Comparison of ENCODE assay signal across 16 cellular contexts in the genomic region with DNA sequence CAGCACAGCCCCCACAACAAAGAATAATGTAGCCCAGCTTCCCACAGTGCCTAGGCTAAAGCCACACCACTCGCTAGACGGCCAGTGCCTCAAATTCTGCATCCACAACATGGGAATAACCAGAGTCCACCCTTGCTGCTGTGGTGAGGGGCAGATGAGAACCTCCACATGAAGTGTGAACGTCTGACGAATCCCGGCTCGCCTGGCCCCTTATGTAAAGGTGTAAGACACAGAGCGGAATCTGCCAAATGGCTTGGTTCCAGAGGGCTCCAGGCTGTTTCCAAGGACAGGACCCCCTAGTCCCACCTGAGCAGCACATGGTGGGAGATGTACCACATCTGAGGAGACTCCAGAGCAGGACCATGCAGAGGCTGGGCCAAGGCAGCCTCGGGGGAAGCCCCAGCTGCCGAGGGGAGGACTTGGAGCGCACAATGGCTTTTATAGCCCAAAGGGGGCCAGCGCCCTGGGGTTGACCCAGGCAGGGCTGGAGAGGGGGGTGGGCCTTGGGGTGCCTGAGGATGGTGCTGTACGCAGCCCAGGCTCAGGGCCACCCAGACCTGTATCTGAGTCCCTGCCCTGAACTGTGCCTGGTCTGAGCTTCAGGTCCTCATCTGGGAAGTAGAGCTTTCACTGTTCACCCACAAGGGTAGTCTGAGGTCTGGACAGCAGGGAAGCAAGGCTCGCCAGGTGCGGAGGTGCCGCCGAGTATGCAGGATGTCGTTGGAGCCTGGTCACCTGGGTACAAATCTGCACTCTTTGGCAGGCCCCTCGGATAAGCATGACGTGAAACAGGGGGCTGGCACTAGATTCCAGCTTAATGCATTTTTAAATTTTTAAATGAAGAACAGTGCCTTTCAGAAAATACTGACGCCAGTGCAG. TPM values are rescaled to one million over a fixed set of nuclear protein-coding genes. Genes with fewer than 3 reads are reported as not detected.
DNase-seq lines count a peak whose midpoint lies in the region; ATAC-seq and TF ChIP-seq lines count a peak whose summit lies in the region.
"Had no signal": no experiment of that assay in that cellular context is flagged by ENCODE, and none has a peak within 500 bp of the region (broad histone marks: within the 10 kb centered on the region; RNA-seq: fewer than 3 reads in every experiment).

No MANE protein-coding gene starts in this region.

- H3K9me3 ChIP-seq in mesodermal cell (ENCODE audit: control insufficient read depth, low read length) (no peaks in the 10 kb centered on the region), suprapubic skin (no peaks in the 10 kb centered on the region)

- TF ChIP-seq EP300 in suprapubic skin (IDR thresholded peaks at IDR 0.05), result no peak

- no peak overlapping the region for H3K4me3 ChIP-seq in brain microvascular endothelial cell (ENCODE audit: low read depth, low read length)
- H3K4me3 ChIP-seq in mesodermal cell (ENCODE audit: extremely low read depth, insufficient read depth, low read length, poor library complexity, severe bottlenecking), result no peak overlapping the region
- H3K4me3 ChIP-seq in suprapubic skin, result no peak overlapping the region
- H3K4me3 ChIP-seq: GM12878 had no signal

- TF ChIP-seq POLR2A in suprapubic skin (IDR thresholded peaks at IDR 0.05), result no peak

- in situ Hi-C loops in brain microvascular endothelial cell (cut with HindIII; ENCODE audit: low pct_ligation_motif_present, low sequenced_read_pairs), result no loop called here

- no peak for TF ChIP-seq CTCF in brain microvascular endothelial cell (IDR thresholded peaks at IDR 0.05; ENCODE audit: low read depth, low read length, missing control alignments)
- TF ChIP-seq CTCF in suprapubic skin (IDR thresholded peaks at IDR 0.05), result no peak

- peaks cover 45% of the 10 kb centered on the region for H3K4me1 ChIP-seq in mesodermal cell (ENCODE audit: control insufficient read depth, insufficient read depth, low read length, poor library complexity, severe bottlenecking)
- peaks cover 8% of the 10 kb centered on the region for H3K4me1 ChIP-seq in suprapubic skin

- DNase-seq in left ventricle myocardium superior (no peak), cardiac septum (ENCODE audit: low spot score) (no peak), brain microvascular endothelial cell (no peak), suprapubic skin (ENCODE audit: low spot score in 2 of 2) (no peak), ureter (ENCODE audit: low spot score) (no peak), globus pallidus (ENCODE audit: low spot score) (no peak)
- DNase-seq: CD4-positive, CD25-positive, alpha-beta regulatory T cell; DMS53; H7; NCI-H1417 treated with DMSO at 0.1 percent for 48 hours; NCI-H2029; NCI-H510A; NCI-H82 had no signal

- H3K27ac ChIP-seq in brain microvascular endothelial cell (peak overlapping the region; percentile 34), mesodermal cell (ENCODE audit: low read depth, low read length, severe bottlenecking) (peak overlapping the region; percentile 72), suprapubic skin (peak overlapping the region; percentile 16)

- H3K36me3 ChIP-seq in brain microvascular endothelial cell (replicated peaks) (peaks cover 3% of the 10 kb centered on the region), mesodermal cell (ENCODE audit: control insufficient read depth, insufficient read depth, low read length) (peaks cover 56% of the 10 kb centered on the region), suprapubic skin (no peaks in the 10 kb centered on the region)

- 94 to 95% methylated on average over 19 to 20 of the region's 20 CpGs for WGBS in mesodermal cell (ENCODE audit: insufficient coverage in 2 of 2), 2 experiments
- 83% methylated on average over 18 of the region's 20 CpGs for WGBS in suprapubic skin

- peak; percentile 15 for ATAC-seq in left ventricle myocardium superior
- no peak for ATAC-seq in GM21381 (IDR thresholded peaks at IDR 0.05; ENCODE audit: unreplicated experiment)
- ATAC-seq: GM12878 had no signal

- H3K27me3 ChIP-seq in brain microvascular endothelial cell (replicated peaks) (no peaks in the 10 kb centered on the region), suprapubic skin (no peaks in the 10 kb centered on the region)

- intact Hi-C loops in left ventricle myocardium superior (cut with micrococcal nuclease) (loop anchor here (10.0 kb wide), 1 partner anchor 136 kb away; a partner anchor contains a TSS), cardiac septum (cut with DNase I) (no loop called here)

RNA-seq across cellular contexts. Expression of a gene that starts 24.9 kb away (rescaled TPM):
- total RNA-seq in left ventricle myocardium superior (23.0 TPM), cardiac septum (29.0 TPM), suprapubic skin (10 to 100 TPM; 21.0 to 31.6 (median 26.1) TPM), ureter (22.1 TPM)
- polyA plus RNA-seq in mesodermal cell (2013, experiment 1 of 2), result 16.0 TPM
- polyA plus RNA-seq in mesodermal cell (2013, experiment 2 of 2), result 17.6 TPM

Comparison
In these comparisons a context has a peak if more than half of its experiments do, and no peak if none do; other contexts are left out.
1. H3K27ac ChIP-seq: peak in every context shown above with its lines; median percentile 72 in mesodermal cell; 34 in brain microvascular endothelial cell; 16 in suprapubic skin.